ENCODE assay signal across 25 cellular contexts in the genomic region with DNA sequence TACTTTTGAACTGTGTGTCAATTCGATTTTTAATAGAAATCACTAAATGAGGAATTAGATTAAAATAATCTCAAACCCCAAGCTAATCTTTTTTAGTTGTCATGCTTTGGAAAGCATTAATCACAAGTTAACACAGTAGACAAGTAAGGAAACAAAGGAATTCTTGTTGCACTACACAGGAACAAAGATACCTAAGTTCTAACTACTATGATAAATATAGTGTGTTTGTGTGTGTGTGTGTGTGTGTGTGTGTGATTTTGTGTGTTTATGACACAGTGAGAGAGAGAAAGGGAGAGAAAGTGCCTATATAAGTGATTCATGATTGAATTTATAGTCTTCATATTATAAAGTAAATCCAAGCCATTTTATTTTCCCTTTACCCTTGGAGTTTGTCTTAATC.
"Had no signal": no experiment of that assay in that cellular context is flagged by ENCODE, and none has a peak within 500 bp of the region (broad histone marks: within the 10 kb centered on the region; RNA-seq: fewer than 3 reads in every experiment).

No MANE protein-coding gene starts in this region.

- DNase-seq: natural killer cell; occipital lobe; ovary; posterior cingulate gyrus; retina; right cardiac atrium; right lobe of liver; sigmoid colon; small intestine; stimulated activated CD4-positive, alpha-beta T cell treated with anti-CD3 and anti-CD28 coated beads, Interleukin-15, amount 100 ng/mL, for 24 hours; stimulated activated CD4-positive, alpha-beta T cell treated with anti-CD3 and anti-CD28 coated beads, Interleukin-2, amount 100 ng/mL, for 24 hours; stimulated activated CD4-positive, alpha-beta T cell treated with anti-CD3 and anti-CD28 coated beads, Interleukin-2, amount 100 ng/mL, for 48 hours; stimulated activated CD4-positive, alpha-beta T cell treated with anti-CD3 and anti-CD28 coated beads, Interleukin-4, amount 100 ng/mL, for 24 hours; stimulated activated naive B cell treated with anti-CD40 and anti-IgM and Interleukin-4, amounts not matched to agents 10 μg/mL and 1 μg/mL and 100 μg/mL, for 72 hours; stimulated activated naive CD4-positive, alpha-beta T cell treated with Interleukin-2 at 50 U/mL for 16 hours; stomach; thyroid gland; trophoblast cell; upper lobe of left lung had no signal

- ATAC-seq: natural killer cell; right cardiac atrium; right lobe of liver; stimulated activated effector memory CD8-positive, alpha-beta T cell treated with anti-CD3 and anti-CD28 coated beads, Interleukin-12 subunit alpha, Interleukin-12 subunit beta, amount 100 ng/mL, for 72 hours; stimulated activated naive B cell treated with anti-CD40 and anti-IgM and Interleukin-4, amounts not matched to agents 10 μg/mL and 1 μg/mL and 100 μg/mL, for 72 hours had no signal

- H3K4me3 ChIP-seq: neural progenitor cell, ovary, prostate gland, right lobe of liver, sigmoid colon, stomach, thoracic aorta, thyroid gland, tibial nerve, upper lobe of left lung, vagina had no signal
